ENCODE assay signal across 13 cellular contexts in the genomic region with DNA sequence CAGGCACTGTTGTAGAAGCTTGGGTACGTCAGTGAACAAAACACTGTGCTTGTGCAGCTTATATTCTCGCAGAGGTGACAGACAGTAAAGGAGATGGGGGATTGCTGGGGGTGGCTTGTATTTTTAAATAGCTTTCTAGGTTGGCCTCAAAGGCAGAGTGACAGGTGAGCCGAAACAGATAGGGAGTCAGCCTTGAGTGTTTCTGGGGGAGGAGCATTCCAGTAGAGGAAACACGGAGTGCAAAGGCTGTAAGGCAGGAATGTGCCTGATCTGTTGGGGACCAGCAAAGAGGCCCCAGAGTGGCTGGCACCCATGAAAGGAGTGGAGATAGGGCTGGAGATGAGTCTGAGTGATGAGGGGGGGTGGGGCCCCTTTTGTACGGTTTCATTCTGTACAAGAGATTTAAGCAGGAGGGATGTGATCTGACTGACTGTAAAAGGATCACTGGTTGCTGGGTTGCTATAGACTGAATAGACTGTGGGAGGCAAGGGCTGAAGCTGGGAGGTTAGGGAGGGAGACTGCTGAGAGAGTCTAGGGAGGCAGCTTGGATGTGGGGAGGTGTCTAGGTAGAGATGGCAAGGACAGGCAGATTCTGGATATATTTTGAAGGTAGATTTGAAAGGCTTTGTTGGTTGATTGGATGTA. TPM values are rescaled to one million over a fixed set of nuclear protein-coding genes. Genes with fewer than 3 reads are reported as not detected.
DNase-seq lines count a peak whose midpoint lies in the region; ATAC-seq, FAIRE-seq and TF ChIP-seq lines count a peak whose summit lies in the region.
"Had no signal": no experiment of that assay in that cellular context is flagged by ENCODE, and none has a peak within 500 bp of the region (broad histone marks: within the 10 kb centered on the region; RNA-seq: fewer than 3 reads in every experiment).

No MANE protein-coding gene starts in this region.

- H3K27me3 Mint-ChIP-seq in osteocyte (ENCODE audit: unreplicated experiment): no peaks in the 10 kb centered on the region

- H3K27me3 ChIP-seq in GM12878 (replicated peaks in 1 of 2; ENCODE audit: control insufficient read depth in 2 of 2, insufficient read depth in 2 of 2, low read length in 1 of 2) (no peaks in the 10 kb centered on the region), right cardiac atrium (ENCODE audit: control insufficient read depth, insufficient read depth) (no peaks in the 10 kb centered on the region), upper lobe of left lung (no peaks in the 10 kb centered on the region)

- TF ChIP-seq POLR2A in GM12878 (IDR thresholded peaks at IDR 0.05; ENCODE audit: low read depth, low read length) (no peak), upper lobe of left lung (IDR thresholded peaks at IDR 0.05) (no peak)

- H3K4me2 ChIP-seq in GM12878 (ENCODE audit: control insufficient read depth, insufficient read depth): no peak overlapping the region

- H3K4me3 Mint-ChIP-seq in osteocyte (ENCODE audit: unreplicated experiment): peak overlapping the region; percentile 20

- H3K79me2 ChIP-seq in GM12878 (ENCODE audit: control insufficient read depth, insufficient read depth, low read length): peaks cover 15% of the 10 kb centered on the region

- no peak for DNase-seq in GM12878 (ENCODE audit: low read depth, low spot score)
- DNase-seq in right cardiac atrium: no peak
- no peak for DNase-seq in osteocyte (ENCODE audit: extremely low spot score, unreplicated experiment)
- DNase-seq in upper lobe of left lung: no peak
- DNase-seq in stimulated activated naive CD4-positive, alpha-beta T cell treated with Interleukin-2 at 50 U/mL for 16 hours (lab: John Stamatoyannopoulos, UW): no peak
- DNase-seq in foreskin fibroblast: no peak
- DNase-seq: dermis blood vessel endothelial cell, NCI-H146, NCI-H524 treated with DMSO at 0.1 percent for 48 hours had no signal

- intact Hi-C loops in GM12878 (cut with micrococcal nuclease; ENCODE audit: unreplicated experiment): no loop called here
- intact Hi-C loops in right cardiac atrium (cut with DNase I): no loop called here

- H3K27ac Mint-ChIP-seq in osteocyte (ENCODE audit: unreplicated experiment): peak overlapping the region; percentile 89

- peaks cover 0 to 16% of the 10 kb centered on the region in 2 experiments; a peak in 1 of 3 replicates for H3K36me3 ChIP-seq in HEK293 (ENCODE audit: control insufficient read depth in 2 of 2, insufficient read depth in 1 of 2, low read length in 2 of 2)
- peaks cover 7 to 11% of the 10 kb centered on the region in 2 experiments; a peak in 2 of 4 replicates for H3K36me3 ChIP-seq in GM12878 (ENCODE audit: control insufficient read depth in 2 of 2, insufficient read depth in 2 of 2, low read length in 1 of 2)
- peaks cover 0 to 9% (median 1%) of the 10 kb centered on the region in 4 donors for H3K36me3 ChIP-seq in upper lobe of left lung

- H3K4me3 ChIP-seq in HEK293 (ENCODE audit: low read depth, low read length): no peak overlapping the region
- H3K4me3 ChIP-seq in GM12878: no peak overlapping the region
- no peak overlapping the region for H3K4me3 ChIP-seq in right cardiac atrium (ENCODE audit: low read length)
- H3K4me3 ChIP-seq in upper lobe of left lung: no peak overlapping the region
- no peak overlapping the region for H3K4me3 ChIP-seq in foreskin fibroblast (ENCODE audit: low read depth in 1 of 2, low read length in 2 of 2)

- ATAC-seq in GM12878 (peak; percentile 25), right cardiac atrium (peak; percentile 10 to 59), upper lobe of left lung (ENCODE audit: low FRiP score in 2 of 2) (no peak), HG03196 (IDR thresholded peaks at IDR 0.05; ENCODE audit: unreplicated experiment) (no peak)
- ATAC-seq: activated CD4-positive, CD25-positive, alpha-beta regulatory T cell treated with anti-CD3 and anti-CD28 coated beads, Interleukin-2, amount 50 U/mL, for 24 hours; sciatic nerve had no signal

- H3K36me3 Mint-ChIP-seq in osteocyte (ENCODE audit: unreplicated experiment): peaks cover 5% of the 10 kb centered on the region

- H3K9me3 ChIP-seq in HEK293 (ENCODE audit: control insufficient read depth, insufficient read depth, low read depth, low read length) (no peaks in the 10 kb centered on the region), GM12878 (replicated peaks; ENCODE audit: control insufficient read depth, insufficient read depth, low read length) (no peaks in the 10 kb centered on the region), right cardiac atrium (ENCODE audit: control insufficient read depth, low read length) (no peaks in the 10 kb centered on the region), upper lobe of left lung (no peaks in the 10 kb centered on the region)

- H3K4me1 Mint-ChIP-seq in osteocyte (ENCODE audit: unreplicated experiment): peaks cover 80% of the 10 kb centered on the region

- TF ChIP-seq CTCF in HEK293 (tag by site-specific recombination; IDR thresholded peaks at IDR 0.05) (no peak), GM12878 (IDR thresholded peaks at IDR 0.05 in 2 of 3, conservative IDR thresholded peaks at IDR 0.05 in 1 of 3; ENCODE audit: control insufficient read depth in 2 of 3, extremely low read depth in 1 of 3, insufficient read depth in 1 of 3, low read depth in 3 of 3, low read length in 3 of 3) (no peak), osteocyte (IDR thresholded peaks at IDR 0.05) (no peak), upper lobe of left lung (IDR thresholded peaks at IDR 0.05) (no peak), foreskin fibroblast (IDR thresholded peaks at IDR 0.05; ENCODE audit: low read depth, low read length) (no peak)

- SMC1A ChIA-PET in GM12878 (lab: Charles Lee; ENCODE audit: uncharacterized antibody, unreplicated experiment): interaction anchor here (0.6 to 1.5 kb wide), 3 partner anchors 10 to 47 kb away, joined by 3 to 4 read pairs (median 4); no protein-coding TSS in a partner anchor

- FAIRE-seq in GM12878 (lab: Jason Lieb, UNC): no peak

- no TSS peak for BruUV-seq in GM12878 (replicated peaks; lab: Mats Ljungman, UMichigan)

- in situ Hi-C loops in GM12878 (cut with MboI): no loop called here

- H3K4me1 ChIP-seq in HEK293 (ENCODE audit: control insufficient read depth, insufficient read depth, low read length) (peaks cover 8% of the 10 kb centered on the region), GM12878 (ENCODE audit: control insufficient read depth, insufficient read depth, low read length) (no peaks in the 10 kb centered on the region), right cardiac atrium (ENCODE audit: control insufficient read depth, insufficient read depth, low read length) (peaks cover 9% of the 10 kb centered on the region), upper lobe of left lung (peaks cover 18 to 35% (median 25%) of the 10 kb centered on the region in 4 donors)

- CTCF ChIA-PET in HEK293 (lab: Yijun Ruan, JAX): no interaction called here
- CTCF ChIA-PET in GM12878 (lab: Yijun Ruan, JAX): no interaction called here

- 95% methylated on average over 5 of the region's 5 CpGs for WGBS in GM12878 (ENCODE audit: insufficient coverage, insufficient replicate concordance, low lambda C conversion rate, missing lambda C conversion rate)
- 68% methylated on average over 5 of the region's 5 CpGs for WGBS in right cardiac atrium
- 78 to 87% methylated on average over 5 of the region's 5 CpGs for WGBS in upper lobe of left lung, 2 donors

- no peak overlapping the region for H3K27ac ChIP-seq in HEK293 (ENCODE audit: extremely low read depth, low read depth, low read length)
- no peak overlapping the region for H3K27ac ChIP-seq in GM12878 (ENCODE audit: control insufficient read depth, insufficient read depth)
- peak overlapping the region; percentile 64 for H3K27ac ChIP-seq in right cardiac atrium (ENCODE audit: low read length)
- no peak overlapping the region for H3K27ac ChIP-seq in upper lobe of left lung

- no peak overlapping the region for H3K9ac ChIP-seq in GM12878 (ENCODE audit: control insufficient read depth, insufficient read depth, low read length)

- RAD21 ChIA-PET in GM12878 (lab: Charles Lee; ENCODE audit: unreplicated experiment): interaction anchor here (0.6 kb wide), 1 partner anchor 239 kb away, joined by 4 read pairs; no protein-coding TSS in a partner anchor

- H2AFZ ChIP-seq in GM12878 (ENCODE audit: control insufficient read depth, low read depth, low read length): no peak overlapping the region

- no peaks in the 10 kb centered on the region; the same call in 1 of the 2 replicates for H4K20me1 ChIP-seq in GM12878 (ENCODE audit: control insufficient read depth, insufficient read depth)

- POLR2A ChIA-PET in HEK293 (lab: Yijun Ruan, JAX) (interaction anchor here (0.5 kb wide), 1 partner anchor 17 kb away, joined by 6 read pairs; no protein-coding TSS in a partner anchor), GM12878 (lab: Charles Lee) (no interaction called here)

- no peaks in the 10 kb centered on the region for H3K9me3 Mint-ChIP-seq in osteocyte (ENCODE audit: unreplicated experiment)

- no peak for TF ChIP-seq RAD21 in GM12878 (IDR thresholded peaks at IDR 0.05; ENCODE audit: insufficient read depth, low read depth, low read length)

- TF ChIP-seq EP300 in GM12878 (IDR thresholded peaks at IDR 0.05; ENCODE audit: borderline replicate concordance in 1 of 2, control insufficient read depth in 1 of 2, low read depth in 2 of 2, low read length in 2 of 2) (no peak), upper lobe of left lung (IDR thresholded peaks at IDR 0.05) (no peak)

TF ChIP-seq in HEK293, 187 proteins besides CTCF, POLR2A, EP300 and RAD21 (continues in another document):
- peak; percentile 14; the same call in 1 of the 2 replicates for TF ChIP-seq ZBTB20 (tag by site-specific recombination; IDR thresholded peaks at IDR 0.05)

TF ChIP-seq in GM12878, 131 proteins besides CTCF, POLR2A, EP300 and RAD21 (continues in another document):
- TF ChIP-seq HDAC2 (IDR thresholded peaks at IDR 0.05): no peak

RNA-seq across cellular contexts. Expression of a gene that starts 15.2 kb away (rescaled TPM):
- total RNA-seq in GM12878 (2013; cell fraction: nucleolus; rRNA removed): 95.5 and 105 TPM in 2 replicates
- total RNA-seq in GM12878 (2014; rRNA removed): 97.0 and 102 TPM in 2 replicates
- total RNA-seq in GM12878 (2014; rRNA removed; fragmentation: Illumina TruSeq; extraction: Trizol): 97.2 and 103 TPM in 2 replicates
- total RNA-seq in GM12878 (2021): 120 and 131 TPM in 2 replicates
- polyA plus RNA-seq in GM12878 (2011; ENCODE audit: low read depth): 42.2 TPM
- polyA plus RNA-seq in GM12878 (2011; rRNA removed): 41.2 and 82.2 TPM in 2 replicates
- 87.7 and 91.7 TPM in 2 replicates for polyA plus RNA-seq in GM12878 (2011; cell fraction: cytosol; rRNA removed)
- polyA plus RNA-seq in GM12878 (2011; cell fraction: nucleus; rRNA removed): 109 and 110 TPM in 2 replicates
- 38.1 and 47.2 TPM in 2 replicates for polyA plus RNA-seq in GM12878 (2012)
- 92.3 and 93.1 TPM in 2 replicates for polyA plus RNA-seq in GM12878 (2014; fragmentation: Illumina TruSeq; extraction: Trizol)
- polyA plus RNA-seq in GM12878 (2014; fragmentation: Nextera tagmentation; extraction: Ambion mirVana): 100 to 1,000 TPM in 1 of 2 experiments, 10 to 100 TPM in 1; 87.9 to 118 TPM
- polyA plus RNA-seq in GM12878 (2014; rRNA removed): 104 and 116 TPM in 2 replicates
- polyA plus RNA-seq in GM12878 (2016; fragmentation: Nextera tagmentation; extraction: Ambion mirVana): 100 to 1,000 TPM; 151 to 175 TPM
- polyA minus RNA-seq in GM12878 (2011; rRNA and poly(A)+ RNA removed): 87.6 and 109 TPM in 2 replicates
- 25.7 and 45.1 TPM in 2 replicates for polyA minus RNA-seq in GM12878 (2011; cell fraction: cytosol; rRNA and poly(A)+ RNA removed)
- 29.1 and 56.7 TPM in 2 replicates for polyA minus RNA-seq in GM12878 (2011; cell fraction: nucleus; rRNA and poly(A)+ RNA removed)
- total RNA-seq in right cardiac atrium: 10 to 100 TPM; 26.7 to 36.0 (median 30.4) TPM
- 18.9 TPM for polyA plus RNA-seq in right cardiac atrium
- total RNA-seq in osteocyte: 81.7 and 85.1 TPM in 2 replicates
- 10 to 100 TPM; 30.9 to 57.3 (median 45.3) TPM for total RNA-seq in upper lobe of left lung

Comparison
In these comparisons a context has a peak if more than half of its experiments do, and no peak if none do; other contexts are left out.
1. ATAC-seq: peak in GM12878 (single experiment) and right cardiac atrium (2 of 2); none in upper lobe of left lung (0 of 2) and HG03196 (single experiment).